ENCODE assay signal across 30 cellular contexts in genomic region chr5:98365126-98365525, GRCh38.
DNase-seq lines count a peak whose midpoint lies in the region; ATAC-seq and TF ChIP-seq lines count a peak whose summit lies in the region.
"Had no signal": no experiment of that assay in that cellular context is flagged by ENCODE, and none has a peak within 500 bp of the region (broad histone marks: within the 10 kb centered on the region; RNA-seq: fewer than 3 reads in every experiment).

No MANE protein-coding gene starts in this region.

- H3K9ac ChIP-seq in colonic mucosa (ENCODE audit: low read depth in 2 of 2, low read length in 2 of 2) = no peak overlapping the region
- H3K9ac ChIP-seq: KMS-11 had no signal

- intact Hi-C loops in colonic mucosa (cut with DNase I) = no loop called here
- intact Hi-C loops in left lung (cut with DNase I) = no loop called here

- H3K36me3 ChIP-seq in colonic mucosa (no peaks in the 10 kb centered on the region), left lung (no peaks in the 10 kb centered on the region)
- H3K36me3 ChIP-seq: BE2C, HAP-1, heart left ventricle, lower lobe of right lung, Peyer's patch, right lobe of liver, SJSA1, upper lobe of left lung had no signal

- H3K4me3 ChIP-seq in colonic mucosa (no peak overlapping the region), left lung (no peak overlapping the region)
- H3K4me3 ChIP-seq: HAP-1, heart left ventricle, lower lobe of right lung, Peyer's patch, right lobe of liver, SJSA1, upper lobe of left lung had no signal

- no peaks in the 10 kb centered on the region for H3K27me3 ChIP-seq in colonic mucosa
- no peaks in the 10 kb centered on the region for H3K27me3 ChIP-seq in left lung
- H3K27me3 ChIP-seq: BE2C, heart left ventricle, Peyer's patch, right lobe of liver, SJSA1, upper lobe of left lung had no signal

- H3K9me3 ChIP-seq in colonic mucosa (no peaks in the 10 kb centered on the region), left lung (peaks cover 0 to 4% of the 10 kb centered on the region in 2 donors)
- H3K9me3 ChIP-seq: BE2C, HAP-1, lower lobe of right lung, Peyer's patch, right lobe of liver, SJSA1, upper lobe of left lung had no signal

- peak; percentile 64 for DNase-seq in COR-L47 (lab: John Stamatoyannopoulos, UW)
- peak; percentile 42 for DNase-seq in LoVo (ENCODE audit: low spot score)
- peak; percentile 28 for DNase-seq in NCI-H345 treated with DMSO at 0.1 percent for 48 hours (lab: John Stamatoyannopoulos, UW; ENCODE audit: unreplicated experiment)
- DNase-seq in colonic mucosa = peak; percentile 56
- no peak for DNase-seq in left lung
- DNase-seq: activated CD4-positive, alpha-beta memory T cell treated with anti-CD3 and anti-CD28 coated beads for 36 hours; activated CD8-positive, alpha-beta memory T cell treated with anti-CD3 and anti-CD28 coated beads, Interleukin-2, amount 50 U/mL, for 48 hours; BE2C; CD8-positive, alpha-beta memory T cell; DMS79; effector memory CD4-positive, alpha-beta T cell; GDM1; heart left ventricle; lower lobe of right lung; NCI-H187; right lobe of liver; stimulated activated CD4-positive, alpha-beta T cell treated with anti-CD3 and anti-CD28 coated beads, Interleukin-12 subunit alpha, Interleukin-12 subunit beta, amount 100 ng/mL, for 4 hours; stimulated activated CD4-positive, alpha-beta T cell treated with anti-CD3 and anti-CD28 coated beads, Interleukin-4, amount 100 ng/mL, for 1 hour; substantia nigra; T-helper 1 cell; upper lobe of left lung had no signal

- H3K4me1 ChIP-seq in colonic mucosa (no peaks in the 10 kb centered on the region), left lung (no peaks in the 10 kb centered on the region)
- H3K4me1 ChIP-seq: BE2C, HAP-1, heart left ventricle, lower lobe of right lung, Peyer's patch, right lobe of liver, SJSA1, upper lobe of left lung had no signal

- H3K27ac ChIP-seq in colonic mucosa (no peak overlapping the region), left lung (no peak overlapping the region)
- H3K27ac ChIP-seq: heart left ventricle, KMS-11, lower lobe of right lung, Peyer's patch, right lobe of liver, SJSA1, upper lobe of left lung had no signal

- TF ChIP-seq CTCF in colonic mucosa (IDR thresholded peaks at IDR 0.05) (no peak), left lung (IDR thresholded peaks at IDR 0.05) (no peak)

- ATAC-seq in HG02588 (IDR thresholded peaks at IDR 0.05; ENCODE audit: unreplicated experiment) (no peak), GM21619 (IDR thresholded peaks at IDR 0.05; ENCODE audit: unreplicated experiment) (no peak), left lung (no peak), GM18867 (IDR thresholded peaks at IDR 0.05; ENCODE audit: unreplicated experiment) (no peak)
- ATAC-seq: activated naive CD4-positive, alpha-beta T cell treated with anti-CD3 and anti-CD28 coated beads, Interleukin-2, amount 50 U/mL, for 72 hours; activated T-helper 17 cell treated with anti-CD3 and anti-CD28 coated beads, Interleukin-2, amount 50 U/mL, for 72 hours; heart left ventricle; lower lobe of right lung; right lobe of liver had no signal

Comparison
In these comparisons a context has a peak if more than half of its experiments do, and no peak if none do; other contexts are left out.
1. DNase-seq: peak in COR-L47 (single experiment), LoVo (single experiment), NCI-H345 treated with DMSO at 0.1 percent for 48 hours (single experiment) and colonic mucosa (single experiment); none in left lung (0 of 2).